Comparison of ENCODE assay signal across 9 cellular contexts in genomic region chr11:56093008-56093407, GRCh38. TPM values are rescaled to one million over a fixed set of nuclear protein-coding genes. Genes with fewer than 3 reads are reported as not detected.
"Had no signal": no experiment of that assay in that cellular context is flagged by ENCODE, and none has a peak within 500 bp of the region (broad histone marks: within the 10 kb centered on the region; RNA-seq: fewer than 3 reads in every experiment).

Gene OR8I2, plus strand, starts transcription at chr11:56093308. Its CDS starts 0 bp downstream, at chr11:56093308.

- H3K36me3 Mint-ChIP-seq: IgD-negative memory B cell had no signal

- H3K27ac Mint-ChIP-seq: IgD-negative memory B cell had no signal

- H3K27ac ChIP-seq: HL-60 had no signal

- H3K4me1 Mint-ChIP-seq: IgD-negative memory B cell had no signal

- H3K4me3 ChIP-seq: K562 had no signal

- DNase-seq: IMR-90, KBM-7 had no signal

- H3K4me3 Mint-ChIP-seq: IgD-negative memory B cell had no signal

- H3K27me3 Mint-ChIP-seq: IgD-negative memory B cell had no signal

- FAIRE-seq: HepG2, HTR-8/SVneo, K562 had no signal

- ATAC-seq: HepG2, K562 had no signal

RNA-seq across cellular contexts. Expression of gene OR8I2, which starts in this region (rescaled TPM):
- total RNA-seq: HepG2, HT-29, HT1080, IMR-90, K562 had no signal
- polyA plus RNA-seq: HepG2, IgD-negative memory B cell, IMR-90, K562 had no signal
